29 cellular contexts compared by ENCODE assay signal in genomic region chr3:9308298-9308990, GRCh38. TPM values are rescaled to one million over a fixed set of nuclear protein-coding genes. Genes with fewer than 3 reads are reported as not detected.
DNase-seq lines count a peak whose midpoint lies in the region; ATAC-seq and TF ChIP-seq lines count a peak whose summit lies in the region.
"Had no signal": no experiment of that assay in that cellular context is flagged by ENCODE, and none has a peak within 500 bp of the region (broad histone marks: within the 10 kb centered on the region; RNA-seq: fewer than 3 reads in every experiment).

No MANE protein-coding gene starts in this region.

- H3K4me3 Mint-ChIP-seq in endodermal cell: no peak overlapping the region
- H3K4me3 Mint-ChIP-seq in CD4-positive, alpha-beta T cell: no peak overlapping the region
- H3K4me3 Mint-ChIP-seq: activated CD4-positive, alpha-beta memory T cell treated with anti-CD3 and anti-CD28 coated beads for 36 hours; brain; CD8-positive, alpha-beta T cell; nephron; stimulated activated naive B cell treated with anti-CD40 and anti-IgM and Interleukin-4, amounts not matched to agents 10 μg/mL and 1 μg/mL and 100 μg/mL, for 72 hours had no signal

- no peak for TF ChIP-seq CTCF in endodermal cell (conservative IDR thresholded peaks at IDR 0.05)
- TF ChIP-seq CTCF in CD4-positive, alpha-beta T cell (IDR thresholded peaks at IDR 0.05): no peak

- H3K27ac ChIP-seq in endodermal cell (ENCODE audit: low read depth, low read length): no peak overlapping the region
- no peak overlapping the region for H3K27ac ChIP-seq in CD4-positive, alpha-beta T cell (ENCODE audit: low read depth, low read length)
- H3K27ac ChIP-seq: dorsolateral prefrontal cortex, ovary, suprapubic skin had no signal

- H3K4me1 ChIP-seq in endodermal cell (ENCODE audit: control insufficient read depth, insufficient read depth, low read length): no peaks in the 10 kb centered on the region
- H3K4me1 ChIP-seq: HAP-1, suprapubic skin had no signal

- H3K9me3 Mint-ChIP-seq in endodermal cell: no peaks in the 10 kb centered on the region
- no peaks in the 10 kb centered on the region for H3K9me3 Mint-ChIP-seq in CD4-positive, alpha-beta T cell
- H3K9me3 Mint-ChIP-seq: activated CD4-positive, alpha-beta memory T cell treated with anti-CD3 and anti-CD28 coated beads for 36 hours; CD8-positive, alpha-beta T cell; stimulated activated naive B cell treated with anti-CD40 and anti-IgM and Interleukin-4, amounts not matched to agents 10 μg/mL and 1 μg/mL and 100 μg/mL, for 72 hours had no signal

- H3K27me3 Mint-ChIP-seq in endodermal cell (ENCODE audit: insufficient read depth): no peaks in the 10 kb centered on the region
- peaks cover 13% of the 10 kb centered on the region for H3K27me3 Mint-ChIP-seq in CD4-positive, alpha-beta T cell
- H3K27me3 Mint-ChIP-seq: activated CD4-positive, alpha-beta memory T cell treated with anti-CD3 and anti-CD28 coated beads for 36 hours had no signal

- H3K4me1 Mint-ChIP-seq in endodermal cell: peaks cover 4% of the 10 kb centered on the region
- H3K4me1 Mint-ChIP-seq in CD4-positive, alpha-beta T cell (ENCODE audit: low read depth): no peaks in the 10 kb centered on the region
- H3K4me1 Mint-ChIP-seq: stimulated activated naive B cell treated with anti-CD40 and anti-IgM and Interleukin-4, amounts not matched to agents 10 μg/mL and 1 μg/mL and 100 μg/mL, for 72 hours had no signal

- H3K36me3 ChIP-seq in endodermal cell (ENCODE audit: control insufficient read depth, insufficient read depth, low read length): no peaks in the 10 kb centered on the region
- H3K36me3 ChIP-seq: HAP-1, ovary, suprapubic skin had no signal

- H3K27me3 ChIP-seq in endodermal cell (ENCODE audit: control insufficient read depth, insufficient read depth, low read length, poor library complexity, severe bottlenecking): no peaks in the 10 kb centered on the region
- H3K27me3 ChIP-seq in CD4-positive, alpha-beta T cell (ENCODE audit: control insufficient read depth, insufficient read depth, low read length): no peaks in the 10 kb centered on the region
- H3K27me3 ChIP-seq: dorsolateral prefrontal cortex, ovary, suprapubic skin had no signal

- no peak for ATAC-seq in CD4-positive, alpha-beta T cell (ENCODE audit: poor library complexity)
- ATAC-seq in HG03039 (IDR thresholded peaks at IDR 0.05; ENCODE audit: unreplicated experiment): no peak
- ATAC-seq: CD8-positive, alpha-beta T cell; Panc1; stimulated activated naive B cell treated with anti-CD40 and anti-IgM and Interleukin-4, amounts not matched to agents 10 μg/mL and 1 μg/mL and 100 μg/mL, for 72 hours had no signal

- H3K27ac Mint-ChIP-seq in endodermal cell: peak overlapping the region; percentile 31
- H3K27ac Mint-ChIP-seq in CD4-positive, alpha-beta T cell: no peak overlapping the region
- H3K27ac Mint-ChIP-seq: activated CD4-positive, alpha-beta memory T cell treated with anti-CD3 and anti-CD28 coated beads for 36 hours; CD8-positive, alpha-beta T cell; stimulated activated naive B cell treated with anti-CD40 and anti-IgM and Interleukin-4, amounts not matched to agents 10 μg/mL and 1 μg/mL and 100 μg/mL, for 72 hours had no signal

- no peak overlapping the region for H3K9ac ChIP-seq in endodermal cell (ENCODE audit: extremely low read depth, low read length, poor library complexity, severe bottlenecking)

- POLR2A ChIA-PET in CD4-positive, alpha-beta T cell (lab: Charles Lee): interaction anchor here (0.6 kb wide), 1 partner anchor 341 kb away, joined by 3 read pairs; the partner anchor contains the start of gene MTMR14

- no peaks in the 10 kb centered on the region for H3K9me3 ChIP-seq in endodermal cell (ENCODE audit: control insufficient read depth, low read length)
- H3K9me3 ChIP-seq in CD4-positive, alpha-beta T cell (ENCODE audit: control insufficient read depth, low read length): no peaks in the 10 kb centered on the region
- H3K9me3 ChIP-seq: HAP-1, ovary, suprapubic skin had no signal

- DNase-seq in NCI-H1105 treated with DMSO at 0.1 percent for 48 hours (lab: John Stamatoyannopoulos, UW) (peak; percentile 1), NCI-H1105 (lab: John Stamatoyannopoulos, UW) (no peak), NCI-H748 treated with DMSO at 0.1 percent for 48 hours (lab: John Stamatoyannopoulos, UW) (peak; percentile 30), endodermal cell (no peak), NCI-H524 treated with DMSO at 0.1 percent for 48 hours (lab: John Stamatoyannopoulos, UW) (no peak)
- DNase-seq in CD4-positive, alpha-beta T cell: no peak
- no peak for DNase-seq in activated naive CD4-positive, alpha-beta T cell treated with anti-CD3 and anti-CD28 coated beads, Interleukin-2, amount 50 U/mL, for 16 hours
- DNase-seq: 8988T; activated CD4-positive, alpha-beta memory T cell treated with anti-CD3 and anti-CD28 coated beads for 36 hours; activated CD4-positive, CD25-positive, alpha-beta regulatory T cell treated with anti-CD3 and anti-CD28 coated beads, Interleukin-2, amount 50 U/mL, for 72 hours; activated naive CD4-positive, alpha-beta T cell; CD8-positive, alpha-beta T cell; cerebellar nuclear complex; dorsolateral prefrontal cortex; mammary epithelial cell; NCI-H1694 treated with DMSO at 0.1 percent for 48 hours; NCI-H510A treated with DMSO at 0.1 percent for 48 hours; ovary; retina; Right ventricle myocardium superior; small intestine; stimulated activated naive B cell treated with anti-CD40 and anti-IgM and Interleukin-4, amounts not matched to agents 10 μg/mL and 1 μg/mL and 100 μg/mL, for 72 hours; T-helper 2 cell had no signal

- 89% methylated on average over 3 of the region's 3 CpGs for WGBS in endodermal cell (ENCODE audit: insufficient coverage in 1 of 2, insufficient read length in 1 of 2), 2 experiments

- intact Hi-C loops in CD4-positive, alpha-beta T cell (cut with DNase I, micrococcal nuclease): no loop called here

- CTCF ChIA-PET in CD4-positive, alpha-beta T cell (lab: Charles Lee): no interaction called here

- H3K4me3 ChIP-seq in endodermal cell (ENCODE audit: low read length): no peak overlapping the region
- H3K4me3 ChIP-seq: dorsolateral prefrontal cortex, HAP-1, ovary, suprapubic skin had no signal

- H3K36me3 Mint-ChIP-seq in endodermal cell (ENCODE audit: low read depth): no peaks in the 10 kb centered on the region
- no peaks in the 10 kb centered on the region for H3K36me3 Mint-ChIP-seq in CD4-positive, alpha-beta T cell (ENCODE audit: low read depth)
- H3K36me3 Mint-ChIP-seq: activated CD4-positive, alpha-beta memory T cell treated with anti-CD3 and anti-CD28 coated beads for 36 hours; brain; CD8-positive, alpha-beta T cell; stimulated activated naive B cell treated with anti-CD40 and anti-IgM and Interleukin-4, amounts not matched to agents 10 μg/mL and 1 μg/mL and 100 μg/mL, for 72 hours had no signal

RNA-seq across cellular contexts. Expression of gene THUMPD3, which starts 54.4 kb away (rescaled TPM):
- total RNA-seq in endodermal cell: 10 to 100 TPM; 55.7 to 61.8 TPM
- polyA plus RNA-seq in endodermal cell (2013, experiment 1 of 2): 58.0 TPM
- 62.1 TPM for polyA plus RNA-seq in endodermal cell (2013, experiment 2 of 2)
- 10 to 100 TPM; 74.2 to 78.0 TPM for total RNA-seq in CD4-positive, alpha-beta T cell

RNA-seq across cellular contexts. Expression of gene SRGAP3, which starts 59.0 kb away (rescaled TPM):
- total RNA-seq in endodermal cell: 1 to 10 TPM; 5.0 to 8.1 TPM
- polyA plus RNA-seq in endodermal cell (2013, experiment 1 of 2): 81.2 TPM
- polyA plus RNA-seq in endodermal cell (2013, experiment 2 of 2): 69.8 TPM
- total RNA-seq in CD4-positive, alpha-beta T cell: 1 to 10 TPM; 2.8 to 3.2 TPM

Comparison
In these comparisons a context has a peak if more than half of its experiments do, and no peak if none do; other contexts are left out.
1. DNase-seq: peak in NCI-H1105 treated with DMSO at 0.1 percent for 48 hours (single experiment) and NCI-H748 treated with DMSO at 0.1 percent for 48 hours (single experiment); none in NCI-H1105 (single experiment), endodermal cell (single experiment), NCI-H524 treated with DMSO at 0.1 percent for 48 hours (single experiment), CD4-positive, alpha-beta T cell (0 of 10) and activated naive CD4-positive, alpha-beta T cell treated with anti-CD3 and anti-CD28 coated beads, Interleukin-2, amount 50 U/mL, for 16 hours (single experiment).